ENCODE assay signal across 7 cellular contexts in genomic region chr17:51164911-51165679, GRCh38. TPM values are rescaled to one million over a fixed set of nuclear protein-coding genes. Genes with fewer than 3 reads are reported as not detected.
A peak's percentile ranks its signal among the peaks of the same experiment; 100 is the strongest.
DNase-seq lines count a peak whose midpoint lies in the region; ATAC-seq and TF ChIP-seq lines count a peak whose summit lies in the region.

No MANE protein-coding gene starts in this region.

- H3K4me2 ChIP-seq in neural progenitor cell = peak overlapping the region; percentile 93

- H3K36me3 ChIP-seq in HAP-1 (replicated peaks) (peaks cover 69% of the 10 kb centered on the region), NT2/D1 (ENCODE audit: insufficient read depth, insufficient read length, low read length) (peaks cover 77% of the 10 kb centered on the region), duodenal mucosa (ENCODE audit: control insufficient read depth in 1 of 2, insufficient read depth in 2 of 2, low read length in 2 of 2) (peaks cover 6 to 37% of the 10 kb centered on the region in 2 donors), neural progenitor cell (peaks cover 9% of the 10 kb centered on the region)

- peak overlapping the region; percentile 94 for H3K27ac ChIP-seq in duodenal mucosa (ENCODE audit: low read depth, low read length)
- no peak overlapping the region for H3K27ac ChIP-seq in neural progenitor cell

- peaks cover 28% of the 10 kb centered on the region for H3K36me3 Mint-ChIP-seq in neural progenitor cell

- peaks cover 13% of the 10 kb centered on the region for H3K4me1 ChIP-seq in HAP-1
- H3K4me1 ChIP-seq in NT2/D1 (ENCODE audit: insufficient read depth, insufficient read length) = peaks cover 7% of the 10 kb centered on the region
- peaks cover 8 to 11% of the 10 kb centered on the region in 2 donors for H3K4me1 ChIP-seq in duodenal mucosa (ENCODE audit: control insufficient read depth in 1 of 2, insufficient read depth in 2 of 2, low read length in 2 of 2)
- H3K4me1 ChIP-seq in neural progenitor cell = peaks cover 4% of the 10 kb centered on the region

- no peaks in the 10 kb centered on the region for H3K9me3 Mint-ChIP-seq in neural progenitor cell

- H3K4me1 Mint-ChIP-seq in neural progenitor cell = peaks cover 21% of the 10 kb centered on the region

- no peak overlapping the region for H2AFZ ChIP-seq in neural progenitor cell (replicated peaks)

- H3K27me3 ChIP-seq in HAP-1 (ENCODE audit: low read depth) (no peaks in the 10 kb centered on the region), NT2/D1 (ENCODE audit: insufficient read depth, insufficient read length) (no peaks in the 10 kb centered on the region), duodenal mucosa (ENCODE audit: control insufficient read depth in 1 of 2, insufficient read depth in 2 of 2, low read length in 2 of 2) (no peaks in the 10 kb centered on the region), neural progenitor cell (no peaks in the 10 kb centered on the region)

- H3K9me3 ChIP-seq in HAP-1 (no peaks in the 10 kb centered on the region), NT2/D1 (ENCODE audit: insufficient read depth, low read length) (no peaks in the 10 kb centered on the region), duodenal mucosa (ENCODE audit: control insufficient read depth in 1 of 2, low read length in 2 of 2) (no peaks in the 10 kb centered on the region), neural progenitor cell (ENCODE audit: low read depth) (no peaks in the 10 kb centered on the region)

- DNase-seq in HAP-1 (ENCODE audit: low spot score in 2 of 2) (peak in 1 of 2 experiments; percentile 47), NT2/D1 (ENCODE audit: low read depth, low spot score) (no peak), neural progenitor cell (ENCODE audit: low spot score) (peak; percentile 50), A172 (ENCODE audit: low spot score) (no peak)

- H3K4me3 ChIP-seq in HAP-1 (peak overlapping the region; percentile 94), NT2/D1 (ENCODE audit: insufficient read length, low read depth) (peak overlapping the region; percentile 61), duodenal mucosa (ENCODE audit: low read depth in 1 of 2, low read length in 2 of 2) (peak overlapping the region; percentile 73 to 95), neural progenitor cell (peak overlapping the region; percentile 66)

- H3K27me3 Mint-ChIP-seq in neural progenitor cell (ENCODE audit: insufficient read depth, low read depth) = peaks cover 2% of the 10 kb centered on the region

- H4K20me1 ChIP-seq in neural progenitor cell (ENCODE audit: low read depth) = peaks cover 15% of the 10 kb centered on the region

- H3K27ac Mint-ChIP-seq in neural progenitor cell = peak overlapping the region; percentile 68

- no peak for TF ChIP-seq CTCF in neural progenitor cell (IDR thresholded peaks at IDR 0.05)

- in situ Hi-C loops in HAP-1 (cut with MboI; ENCODE audit: low sequenced_read_pairs) = no loop called here

- H3K4me3 Mint-ChIP-seq in neural progenitor cell = peak overlapping the region; percentile 97

- peak overlapping the region; percentile 83 for H3K9ac ChIP-seq in NT2/D1 (ENCODE audit: insufficient read length, low read depth)
- peak overlapping the region; percentile 80 to 99 for H3K9ac ChIP-seq in duodenal mucosa (ENCODE audit: low read depth in 1 of 2, low read length in 2 of 2)
- H3K9ac ChIP-seq in neural progenitor cell = no peak overlapping the region

- ATAC-seq in GM18870 (IDR thresholded peaks at IDR 0.05; ENCODE audit: unreplicated experiment) (no peak), HG02763 (IDR thresholded peaks at IDR 0.05; ENCODE audit: unreplicated experiment) (no peak)

- peaks cover 24% of the 10 kb centered on the region for H3F3A ChIP-seq in neural progenitor cell (ENCODE audit: low read depth)

- H3K79me2 ChIP-seq in neural progenitor cell (ENCODE audit: low read depth) = peaks cover 12% of the 10 kb centered on the region

RNA-seq across cellular contexts. Expression of gene NME2, which starts 1.1 kb away (rescaled TPM):
- 287 and 388 TPM in 2 replicates for total RNA-seq in neural progenitor cell (ENCODE audit: low replicate concordance)
- 638 and 830 TPM in 2 replicates for total RNA-seq in A172 (2014; rRNA removed; shearing (Covaris generic))

RNA-seq across cellular contexts. Expression of gene NME1, which starts 11.7 kb away (rescaled TPM):
- 89.5 and 95.1 TPM in 2 replicates for total RNA-seq in neural progenitor cell (ENCODE audit: low replicate concordance)
- 472 and 514 TPM in 2 replicates for total RNA-seq in A172 (2014; rRNA removed; shearing (Covaris generic))

RNA-seq across cellular contexts. Expression of gene SPAG9, which starts 44.4 kb away (rescaled TPM):
- total RNA-seq in neural progenitor cell (ENCODE audit: low replicate concordance) = 89.7 and 99.5 TPM in 2 replicates
- total RNA-seq in A172 (2014; rRNA removed; shearing (Covaris generic)) = 50.6 and 74.3 TPM in 2 replicates
